In the genomic region with DNA sequence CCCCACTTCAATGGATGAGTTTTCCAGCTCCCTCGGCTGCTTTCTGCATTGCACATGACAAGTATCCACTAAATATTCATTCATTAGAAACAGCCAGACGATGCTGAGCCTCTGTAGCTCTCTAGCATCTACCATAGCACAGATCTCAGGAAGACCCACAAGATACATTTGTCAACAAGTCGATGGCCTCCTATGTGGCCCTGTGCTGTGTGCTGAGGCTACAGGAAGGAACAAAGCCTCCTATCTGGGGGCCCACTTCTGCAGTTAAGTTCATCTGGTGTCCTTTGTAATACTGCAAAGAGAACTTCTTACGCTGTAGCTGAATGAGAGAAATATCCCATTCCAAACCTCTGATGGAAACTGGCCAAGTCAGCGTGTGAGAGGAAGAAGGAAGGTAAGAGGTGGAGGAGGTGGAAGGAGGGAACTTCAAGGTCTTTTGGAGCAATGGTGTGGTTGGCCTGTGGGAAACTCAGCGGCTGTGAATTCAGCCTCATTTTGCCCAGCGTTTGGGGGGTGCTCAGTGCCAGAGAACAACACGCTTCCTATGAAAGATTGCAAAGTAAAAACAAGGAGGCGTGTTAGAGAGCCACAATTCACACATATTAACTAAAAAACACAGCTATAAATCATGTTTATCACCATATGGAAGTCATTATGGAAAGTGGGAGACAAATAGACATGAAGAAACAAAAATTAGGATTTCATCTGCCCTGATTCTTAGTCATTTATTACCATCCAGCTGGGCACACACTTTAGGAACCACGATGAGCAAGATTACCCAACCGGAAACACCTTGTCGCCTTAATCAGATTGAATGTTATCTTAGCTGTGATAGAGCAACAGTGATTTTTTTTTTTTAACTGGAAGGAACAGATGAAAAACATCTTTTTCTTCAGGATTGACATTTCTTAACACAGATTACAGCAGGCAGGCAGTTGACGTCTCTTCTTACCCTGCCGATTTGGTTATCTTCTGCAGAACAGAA, we compare ENCODE assay signal across 14 cellular contexts.
A peak's percentile ranks its signal among the peaks of the same experiment; 100 is the strongest.
DNase-seq lines count a peak whose midpoint lies in the region; ATAC-seq, FAIRE-seq and TF ChIP-seq lines count a peak whose summit lies in the region.
"Had no signal": no experiment of that assay in that cellular context is flagged by ENCODE, and none has a peak within 500 bp of the region (broad histone marks: within the 10 kb centered on the region; RNA-seq: fewer than 3 reads in every experiment).

No MANE protein-coding gene starts in this region.

- H3K9me3 ChIP-seq in DND-41 (ENCODE audit: insufficient read depth, low read length, severe bottlenecking) (no peaks in the 10 kb centered on the region), GM12878 (replicated peaks; ENCODE audit: control insufficient read depth, insufficient read depth, low read length) (peaks cover 1% of the 10 kb centered on the region; the same call in 2 of the 3 replicates), neural progenitor cell (ENCODE audit: low read depth) (no peaks in the 10 kb centered on the region)
- H3K9me3 ChIP-seq: left ventricle myocardium inferior had no signal

- SMC1A ChIA-PET in GM12878 (lab: Charles Lee; ENCODE audit: uncharacterized antibody, unreplicated experiment), result interaction anchor here (0.5 to 1.8 kb wide), 4 partner anchors 27 to 233 kb away, joined by 3 to 4 read pairs (median 4); no protein-coding TSS in a partner anchor

- peaks cover 9% of the 10 kb centered on the region for H3K4me1 Mint-ChIP-seq in neural progenitor cell

- H3K27ac ChIP-seq in DND-41 (ENCODE audit: low read length) (no peak overlapping the region), GM12878 (ENCODE audit: control insufficient read depth, insufficient read depth) (peak overlapping the region; percentile 55), neural progenitor cell (no peak overlapping the region)
- H3K27ac ChIP-seq: left ventricle myocardium inferior had no signal

- CTCF ChIA-PET in GM12878 (lab: Yijun Ruan, JAX), result interaction anchor here (1.1 to 1.8 kb wide), 5 partner anchors 9 to 313 kb away, joined by 3 to 5 read pairs (median 4); no protein-coding TSS in a partner anchor

- no peaks in the 10 kb centered on the region for H3K4me1 ChIP-seq in DND-41 (ENCODE audit: insufficient read depth, low read length)
- H3K4me1 ChIP-seq in GM12878 (ENCODE audit: control insufficient read depth, insufficient read depth, low read length), result peaks cover 48% of the 10 kb centered on the region
- H3K4me1 ChIP-seq in neural progenitor cell, result peaks cover 12% of the 10 kb centered on the region
- H3K4me1 ChIP-seq: left ventricle myocardium inferior had no signal

- intact Hi-C loops in GM12878 (cut with micrococcal nuclease; ENCODE audit: unreplicated experiment), result no loop called here

- RAD21 ChIA-PET in GM12878 (lab: Charles Lee; ENCODE audit: unreplicated experiment), result no interaction called here

- ATAC-seq in DND-41 (ENCODE audit: insufficient read depth, low read depth) (peak; percentile 57; the same call in 1 of the 3 replicates), GM12878 (no peak), HG02610 (IDR thresholded peaks at IDR 0.05; ENCODE audit: unreplicated experiment) (no peak), HG03095 (IDR thresholded peaks at IDR 0.05; ENCODE audit: unreplicated experiment) (no peak)

- no TSS peak for BruUV-seq in GM12878 (replicated peaks; lab: Mats Ljungman, UMichigan)

- DNase-seq in DND-41, result no peak
- DNase-seq in Jurkat, Clone E6-1 (ENCODE audit: low read depth, low spot score), result peak; percentile 60
- no peak for DNase-seq in GM12878 (ENCODE audit: low read depth, low spot score)
- DNase-seq in neural progenitor cell (ENCODE audit: low spot score), result no peak
- DNase-seq in DMS79 (lab: John Stamatoyannopoulos, UW), result no peak
- no peak for DNase-seq in HuH-7.5 (ENCODE audit: low spot score)
- DNase-seq: activated CD4-positive, alpha-beta T cell treated with anti-CD3 and anti-CD28 coated beads, Interleukin-2, amount 50 U/mL, for 1 hour; activated naive CD4-positive, alpha-beta T cell treated with anti-CD3 and anti-CD28 coated beads, Interleukin-2, amount 50 U/mL, for 16 hours; left ventricle myocardium inferior; NCI-H2171; stimulated activated CD4-positive, alpha-beta T cell treated with anti-CD3 and anti-CD28 coated beads, Interleukin-4, amount 100 ng/mL, for 4 hours had no signal

- in situ Hi-C loops in GM12878 (cut with MboI), result no loop called here

- H3K4me3 ChIP-seq in DND-41 (ENCODE audit: low read depth in 1 of 2, low read length in 2 of 2) (no peak overlapping the region), GM12878 (peak overlapping the region; percentile 29; the same call in 1 of the 2 replicates), neural progenitor cell (no peak overlapping the region)
- H3K4me3 ChIP-seq in Jurkat, Clone E6-1 (ENCODE audit: low read length), result no peak overlapping the region
- H3K4me3 ChIP-seq: left ventricle myocardium inferior had no signal

- H4K20me1 ChIP-seq in DND-41 (ENCODE audit: insufficient read depth, low read length) (no peaks in the 10 kb centered on the region), GM12878 (ENCODE audit: control insufficient read depth, insufficient read depth) (no peaks in the 10 kb centered on the region), neural progenitor cell (ENCODE audit: low read depth) (no peaks in the 10 kb centered on the region)

- 3% methylated on average over 14 of the region's 14 CpGs for WGBS in GM12878 (ENCODE audit: insufficient coverage, insufficient replicate concordance, low lambda C conversion rate, missing lambda C conversion rate)

- no peaks in the 10 kb centered on the region for H3F3A ChIP-seq in neural progenitor cell (ENCODE audit: low read depth)

- no peaks in the 10 kb centered on the region for H3K9me3 Mint-ChIP-seq in neural progenitor cell

- TF ChIP-seq RAD21 in GM12878 (IDR thresholded peaks at IDR 0.05; ENCODE audit: insufficient read depth, low read depth, low read length), result no peak

- POLR2A ChIA-PET in GM12878 (lab: Charles Lee), result interaction anchor here (0.6 kb wide), 1 partner anchor 65 kb away, joined by 3 read pairs; no protein-coding TSS in a partner anchor

- no peaks in the 10 kb centered on the region for H3K36me3 Mint-ChIP-seq in neural progenitor cell

- H3K4me2 ChIP-seq in DND-41 (ENCODE audit: insufficient read depth, low read length) (no peak overlapping the region), GM12878 (ENCODE audit: control insufficient read depth, insufficient read depth) (peak overlapping the region; percentile 72), neural progenitor cell (no peak overlapping the region)

- H3K9ac ChIP-seq in DND-41 (ENCODE audit: low read depth, low read length) (no peak overlapping the region), GM12878 (ENCODE audit: control insufficient read depth, insufficient read depth, low read length) (peak overlapping the region; percentile 29; the same call in 1 of the 2 replicates), neural progenitor cell (no peak overlapping the region)

- H3K4me3 Mint-ChIP-seq in neural progenitor cell, result no peak overlapping the region

- peaks cover 5% of the 10 kb centered on the region for H3K27me3 Mint-ChIP-seq in neural progenitor cell (ENCODE audit: insufficient read depth, low read depth)

- H3K36me3 ChIP-seq in DND-41 (ENCODE audit: insufficient read depth, low read length) (no peaks in the 10 kb centered on the region), GM12878 (ENCODE audit: control insufficient read depth in 2 of 2, insufficient read depth in 2 of 2, low read length in 1 of 2) (no peaks in the 10 kb centered on the region), neural progenitor cell (no peaks in the 10 kb centered on the region)
- H3K36me3 ChIP-seq: left ventricle myocardium inferior had no signal

- H2AFZ ChIP-seq in DND-41 (ENCODE audit: low read depth, low read length) (no peak overlapping the region), GM12878 (ENCODE audit: control insufficient read depth, low read depth, low read length) (peak overlapping the region; percentile 75), neural progenitor cell (replicated peaks) (peak overlapping the region; percentile 42)

- no peak for FAIRE-seq in GM12878 (lab: Jason Lieb, UNC)
- FAIRE-seq: frontal cortex had no signal

- no peak overlapping the region for H3K27ac Mint-ChIP-seq in neural progenitor cell

- TF ChIP-seq POLR2A in GM12878 (IDR thresholded peaks at IDR 0.05; ENCODE audit: low read depth, low read length), result no peak

- H3K27me3 ChIP-seq in DND-41 (ENCODE audit: insufficient read depth, low read length, poor library complexity), result no peaks in the 10 kb centered on the region
- no peaks in the 10 kb centered on the region for H3K27me3 ChIP-seq in GM12878 (replicated peaks in 1 of 2; ENCODE audit: control insufficient read depth in 2 of 2, insufficient read depth in 2 of 2, low read length in 1 of 2)
- no peaks in the 10 kb centered on the region for H3K27me3 ChIP-seq in neural progenitor cell

- H3K79me2 ChIP-seq in DND-41 (ENCODE audit: insufficient read depth, low read length) (no peaks in the 10 kb centered on the region), GM12878 (ENCODE audit: control insufficient read depth, insufficient read depth, low read length) (no peaks in the 10 kb centered on the region), neural progenitor cell (ENCODE audit: low read depth) (no peaks in the 10 kb centered on the region)

- TF ChIP-seq CTCF in DND-41 (IDR thresholded peaks at IDR 0.05; ENCODE audit: borderline replicate concordance, extremely low read depth, low read length, poor library complexity, severe bottlenecking) (no peak), GM12878 (IDR thresholded peaks at IDR 0.05 in 2 of 3, conservative IDR thresholded peaks at IDR 0.05 in 1 of 3; ENCODE audit: control insufficient read depth in 2 of 3, extremely low read depth in 1 of 3, insufficient read depth in 1 of 3, low read depth in 3 of 3, low read length in 3 of 3) (no peak), neural progenitor cell (IDR thresholded peaks at IDR 0.05) (no peak)

- no peak for TF ChIP-seq EP300 in GM12878 (IDR thresholded peaks at IDR 0.05; ENCODE audit: borderline replicate concordance in 1 of 2, control insufficient read depth in 1 of 2, low read depth in 2 of 2, low read length in 2 of 2)

TF ChIP-seq in GM12878, 131 proteins besides CTCF, POLR2A, EP300 and RAD21 (continues in another document):
- TF ChIP-seq POLR2AphosphoS5 (IDR thresholded peaks at IDR 0.05; ENCODE audit: low read length) (no peak), RB1 (IDR thresholded peaks at IDR 0.05; ENCODE audit: borderline replicate concordance) (no peak)
